2 cellular contexts compared by ENCODE assay signal in the genomic region with DNA sequence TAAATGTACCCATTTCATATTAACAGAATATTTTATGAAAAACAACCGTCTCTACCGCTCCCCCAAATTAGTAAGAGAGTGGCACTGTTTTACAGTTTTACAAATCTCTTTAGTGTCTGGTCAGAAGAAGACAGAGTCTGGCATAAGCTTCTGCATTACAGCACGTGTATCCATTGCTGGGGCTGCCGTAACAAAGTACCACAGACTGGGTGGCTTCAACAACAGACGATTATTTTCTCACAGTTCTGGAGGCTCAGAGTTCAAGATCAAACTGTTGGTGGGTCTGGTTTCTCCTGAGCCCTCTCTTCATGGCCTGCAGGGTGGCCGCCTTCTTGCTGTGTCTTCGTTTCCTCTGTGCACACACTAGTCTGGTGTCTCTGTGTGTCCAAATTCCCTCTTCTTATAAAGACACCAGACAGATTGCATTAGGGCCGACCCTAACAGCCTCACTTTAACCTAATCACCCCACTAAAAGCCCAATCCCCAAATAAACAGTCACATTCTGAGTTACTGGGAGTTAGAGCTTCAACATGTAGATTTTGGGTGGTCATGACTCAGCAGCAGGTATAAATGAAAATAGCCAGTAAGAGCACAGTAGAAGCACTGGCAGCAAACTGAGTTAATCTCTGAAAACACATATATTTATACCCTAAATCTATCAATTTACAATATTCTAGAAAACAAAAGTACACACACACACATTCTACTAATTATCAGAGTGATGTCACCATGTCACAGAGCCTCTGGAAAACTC.
TF ChIP-seq lines count a peak whose summit lies in the region.

No MANE protein-coding gene starts in this region.

TF ChIP-seq in HepG2, 621 proteins besides CTCF, POLR2A, EP300 and RAD21:
- TF ChIP-seq SIN3A (IDR thresholded peaks at IDR 0.05; ENCODE audit: borderline replicate concordance, low read depth, low read length) (no peak), ZNF34 (CRISPR knock-in tag; IDR thresholded peaks at IDR 0.05; ENCODE audit: borderline replicate concordance) (no peak), ZNF724P (CRISPR knock-in tag; IDR thresholded peaks at IDR 0.05; ENCODE audit: borderline replicate concordance) (no peak), ZNF605 (CRISPR knock-in tag; IDR thresholded peaks at IDR 0.05) (no peak), HOXA3 (CRISPR knock-in tag; IDR thresholded peaks at IDR 0.05) (no peak), TBX2 (CRISPR knock-in tag; IDR thresholded peaks at IDR 0.05; ENCODE audit: borderline replicate concordance) (no peak), NRL (CRISPR knock-in tag; IDR thresholded peaks at IDR 0.05; ENCODE audit: borderline replicate concordance) (no peak), ZNF232 (CRISPR knock-in tag; IDR thresholded peaks at IDR 0.05; ENCODE audit: borderline replicate concordance) (no peak), TAF1 (CRISPR knock-in tag; IDR thresholded peaks at IDR 0.05) (no peak), KMT2B (CRISPR knock-in tag; IDR thresholded peaks at IDR 0.05) (no peak), ZFX (CRISPR knock-in tag; IDR thresholded peaks at IDR 0.05; ENCODE audit: low read depth) (no peak), ZNF44 (CRISPR knock-in tag; IDR thresholded peaks at IDR 0.05) (no peak), MEIS1 (CRISPR knock-in tag; IDR thresholded peaks at IDR 0.05; ENCODE audit: borderline replicate concordance) (no peak), IRX3 (CRISPR knock-in tag; IDR thresholded peaks at IDR 0.05; ENCODE audit: borderline replicate concordance, low read depth) (no peak), HNRNPUL1 (IDR thresholded peaks at IDR 0.05; ENCODE audit: low read depth, low read length) (no peak)
- TF ChIP-seq, protein P1, sequence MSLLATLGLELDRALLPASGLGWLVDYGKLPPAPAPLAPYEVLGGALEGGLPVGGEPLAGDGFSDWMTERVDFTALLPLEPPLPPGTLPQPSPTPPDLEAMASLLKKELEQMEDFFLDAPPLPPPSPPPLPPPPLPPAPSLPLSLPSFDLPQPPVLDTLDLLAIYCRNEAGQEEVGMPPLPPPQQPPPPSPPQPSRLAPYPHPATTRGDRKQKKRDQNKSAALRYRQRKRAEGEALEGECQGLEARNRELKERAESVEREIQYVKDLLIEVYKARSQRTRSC (CRISPR knock-in tag; IDR thresholded peaks at IDR 0.05; ENCODE audit: low read depth) = no peak
- TF ChIP-seq, protein P2, sequence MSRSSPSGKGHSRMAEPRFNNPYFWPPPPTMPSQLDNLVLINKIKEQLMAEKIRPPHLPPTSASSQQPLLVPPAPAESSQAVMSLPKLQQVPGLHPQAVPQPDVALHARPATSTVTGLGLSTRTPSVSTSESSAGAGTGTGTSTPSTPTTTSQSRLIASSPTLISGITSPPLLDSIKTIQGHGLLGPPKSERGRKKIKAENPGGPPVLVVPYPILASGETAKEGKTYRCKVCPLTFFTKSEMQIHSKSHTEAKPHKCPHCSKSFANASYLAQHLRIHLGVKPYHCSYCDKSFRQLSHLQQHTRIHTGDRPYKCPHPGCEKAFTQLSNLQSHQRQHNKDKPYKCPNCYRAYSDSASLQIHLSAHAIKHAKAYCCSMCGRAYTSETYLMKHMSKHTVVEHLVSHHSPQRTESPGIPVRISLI (CRISPR knock-in tag; IDR thresholded peaks at IDR 0.05; ENCODE audit: borderline replicate concordance) = no peak

TF ChIP-seq in K562, 482 proteins besides CTCF, POLR2A, EP300 and RAD21:
- TF ChIP-seq CCNT2 (IDR thresholded peaks at IDR 0.05; ENCODE audit: borderline replicate concordance, extremely low read depth, insufficient read length, low read depth, low read length) (no peak), CTBP1 (IDR thresholded peaks at IDR 0.05; ENCODE audit: borderline replicate concordance) (no peak), ZNF316 (IDR thresholded peaks at IDR 0.05) (peak; percentile 54), ZNF507 (tag; conservative IDR thresholded peaks at IDR 0.05) (no peak), HDAC6 (IDR thresholded peaks at IDR 0.05; ENCODE audit: low read depth, low read length) (no peak), MEF2A (IDR thresholded peaks at IDR 0.05; ENCODE audit: control insufficient read depth, low read depth, low read length) (no peak), RCOR1 (IDR thresholded peaks at IDR 0.05; ENCODE audit: borderline replicate concordance in 1 of 2, low read depth in 2 of 2, low read length in 2 of 2) (no peak), YBX1 (IDR thresholded peaks at IDR 0.05) (no peak), ZSCAN32 (CRISPR knock-in tag; IDR thresholded peaks at IDR 0.05) (no peak), NFE2 (IDR thresholded peaks at IDR 0.05; ENCODE audit: low read depth) (peak; percentile 76), CBFB (CRISPR knock-in tag; IDR thresholded peaks at IDR 0.05) (no peak), C11orf30 (IDR thresholded peaks at IDR 0.05; ENCODE audit: low read depth) (peak; percentile 68), MECOM (CRISPR knock-in tag; IDR thresholded peaks at IDR 0.05) (no peak), HIVEP1 (CRISPR knock-in tag; IDR thresholded peaks at IDR 0.05) (no peak), DPF2 (IDR thresholded peaks at IDR 0.05) (0 out of 2 replicates have a peak, but pooled peaks have one; percentile 11), MAFG (tag; conservative IDR thresholded peaks at IDR 0.05) (peak; percentile 39; the same call in 1 of the 2 replicates), ZBTB8A (IDR thresholded peaks at IDR 0.05; ENCODE audit: partially characterized antibody) (no peak)
